Comparison of ENCODE assay signal across 8 cellular contexts in genomic region chr17:61862975-61863800, GRCh38. TPM values are rescaled to one million over a fixed set of nuclear protein-coding genes. Genes with fewer than 3 reads are reported as not detected.
DNase-seq lines count a peak whose midpoint lies in the region; ATAC-seq and TF ChIP-seq lines count a peak whose summit lies in the region.

Gene BRIP1, minus strand, starts transcription at chr17:61863528. Its CDS starts 1,989 bp downstream, at chr17:61861539.

- H3K27me3 ChIP-seq in PC-9 (ENCODE audit: insufficient read depth, low read depth) (no peaks in the 10 kb centered on the region), esophagus muscularis mucosa (no peaks in the 10 kb centered on the region), muscle layer of duodenum (ENCODE audit: low read depth, low read length) (no peaks in the 10 kb centered on the region)

- CTCF ChIA-PET in PC-9 (lab: Charles Lee), result interaction anchor here (0.6 to 1.9 kb wide), 4 partner anchors 47 to 317 kb away, joined by 3 to 16 read pairs (median 4); no protein-coding TSS in a partner anchor

- ATAC-seq in GM21723 (IDR thresholded peaks at IDR 0.05; ENCODE audit: unreplicated experiment), result peak; percentile 88

- H3K4me1 ChIP-seq in PC-9 (replicated peaks; ENCODE audit: insufficient read depth) (peaks cover 30% of the 10 kb centered on the region), esophagus muscularis mucosa (peaks cover 4 to 14% (median 11%) of the 10 kb centered on the region in 4 donors), muscle layer of duodenum (ENCODE audit: control insufficient read depth in 1 of 2, insufficient read depth in 2 of 2, low read length in 2 of 2) (peaks cover 0 to 9% of the 10 kb centered on the region in 2 donors)

- TF ChIP-seq CTCF in PC-9 (conservative IDR thresholded peaks at IDR 0.05) (no peak), esophagus muscularis mucosa (IDR thresholded peaks at IDR 0.05) (peak in 1 of 3 experiments; percentile 3)

- H2AFZ ChIP-seq in PC-9, result peak within 1 kb of the TSS; percentile 98

- no TSS peak for BruUV-seq in PC-9 (replicated peaks; lab: Mats Ljungman, UMichigan)

- H3K27ac ChIP-seq in PC-9 (peak within 1 kb of the TSS; percentile 71), esophagus muscularis mucosa (replicated peaks in 1 of 4) (peak within 1 kb of the TSS; percentile 77 to 88 (median 80)), muscle layer of duodenum (ENCODE audit: low read length) (peak within 1 kb of the TSS; percentile 85)

- peak within 1 kb of the TSS; percentile 95 for H3K4me2 ChIP-seq in PC-9

- H3F3A ChIP-seq in PC-9 (ENCODE audit: insufficient read depth, low read depth), result peaks cover 29% of the 10 kb centered on the region

- WGBS in esophagus muscularis mucosa, result under 1% methylated on average over 38 of the region's 43 CpGs

- H3K9me2 ChIP-seq in PC-9 (ENCODE audit: insufficient read depth), result no peaks in the 10 kb centered on the region

- H3K4me3 ChIP-seq in PC-9 (peak within 1 kb of the TSS; percentile 83), esophagus muscularis mucosa (peak within 1 kb of the TSS; percentile 73 to 86 (median 74)), muscle layer of duodenum (ENCODE audit: low read depth in 1 of 2, low read length in 2 of 2) (peak within 1 kb of the TSS; percentile 91 to 92)

- H3K36me3 ChIP-seq in PC-9 (ENCODE audit: low read depth) (0 out of 2 replicates have a peak, but pooled peaks cover 3% of the 10 kb centered on the region), esophagus muscularis mucosa (peaks cover 0 to 14% (median 10%) of the 10 kb centered on the region in 4 donors), muscle layer of duodenum (ENCODE audit: control insufficient read depth in 1 of 2, insufficient read depth in 2 of 2, low read length in 2 of 2) (peaks cover 12 to 14% of the 10 kb centered on the region in 2 donors)

- POLR2A ChIA-PET in PC-9 (lab: Charles Lee; ENCODE audit: unreplicated experiment), result interaction anchor here (0.5 to 0.7 kb wide), 11 partner anchors 9 to 1759 kb away, joined by 3 to 19 read pairs (median 5); no protein-coding TSS in a partner anchor

- H4K20me1 ChIP-seq in PC-9 (ENCODE audit: insufficient read depth), result no peaks in the 10 kb centered on the region

- TF ChIP-seq POLR2A in esophagus muscularis mucosa (IDR thresholded peaks at IDR 0.05; ENCODE audit: low read depth), result no peak

- DNase-seq in DMS53 (lab: John Stamatoyannopoulos, UW), result peak; percentile 94
- peak; percentile 98 for DNase-seq in KBM-7
- peak; percentile 89 to 91 for DNase-seq in PC-9
- peak; percentile 86 for DNase-seq in activated T-cell treated with anti-CD3 and anti-CD28 coated beads for 48 hours (ENCODE audit: low read depth)
- DNase-seq in esophagus muscularis mucosa (ENCODE audit: extremely low spot score), result peak; percentile 98
- peak; percentile 80 for DNase-seq in stimulated activated CD8-positive, alpha-beta memory T cell treated with anti-CD3 and anti-CD28 coated beads, Interleukin-7, amount 100 ng/mL, for 24 hours (ENCODE audit: low read depth)

- in situ Hi-C loops in KBM-7 (cut with MboI; ENCODE audit: low pct_unique_long_range_greater_than_20kb, low sequenced_read_pairs), result no loop called here

- intact Hi-C loops in PC-9 (cut with micrococcal nuclease; ENCODE audit: unreplicated experiment), result loop anchor here (10.0 kb wide), 1 partner anchor 202 kb away; the partner anchor contains the start of gene MED13
- intact Hi-C loops in esophagus muscularis mucosa (cut with DNase I), result loop anchor here (5.0 to 10.0 kb wide), 3 partner anchors 64 to 448 kb away; partner anchors contain the start of genes INTS2 and MED13

- TF ChIP-seq EP300 in esophagus muscularis mucosa (IDR thresholded peaks at IDR 0.05), result no peak

- no peaks in the 10 kb centered on the region for H3K9me3 ChIP-seq in PC-9 (ENCODE audit: insufficient read depth, low read depth)
- H3K9me3 ChIP-seq in esophagus muscularis mucosa, result no peaks in the 10 kb centered on the region
- H3K9me3 ChIP-seq in muscle layer of duodenum (ENCODE audit: control insufficient read depth in 1 of 2, low read length in 2 of 2), result no peaks in the 10 kb centered on the region

- peaks cover 29% of the 10 kb centered on the region for H3K79me2 ChIP-seq in PC-9 (ENCODE audit: low read depth)

RNA-seq across cellular contexts. Expression of gene BRIP1, which starts in this region (rescaled TPM):
- total RNA-seq in PC-9 (2021) (14.4 and 16.0 TPM in 2 replicates), esophagus muscularis mucosa (under 1 TPM; 0.13 to 0.42 (median 0.31) TPM)

Comparison
In these comparisons a context has a peak if more than half of its experiments do, and no peak if none do; other contexts are left out.
1. Peak in every context shown above with its lines: DNase-seq, ATAC-seq, H3K4me3 ChIP-seq and H3K27ac ChIP-seq.
2. RNA of gene BRIP1 (total RNA-seq): 14.4 to 16.0 TPM in PC-9; 0.13 to 0.42 TPM in esophagus muscularis mucosa; every median in the first group is over 10 times any median in the second.
3. Peak in DNase-seq, H3K4me3 ChIP-seq and H3K27ac ChIP-seq in esophagus muscularis mucosa; RNA of the gene not detected or under 1 TPM.